ENCODE assay signal across 16 cellular contexts in the genomic region with DNA sequence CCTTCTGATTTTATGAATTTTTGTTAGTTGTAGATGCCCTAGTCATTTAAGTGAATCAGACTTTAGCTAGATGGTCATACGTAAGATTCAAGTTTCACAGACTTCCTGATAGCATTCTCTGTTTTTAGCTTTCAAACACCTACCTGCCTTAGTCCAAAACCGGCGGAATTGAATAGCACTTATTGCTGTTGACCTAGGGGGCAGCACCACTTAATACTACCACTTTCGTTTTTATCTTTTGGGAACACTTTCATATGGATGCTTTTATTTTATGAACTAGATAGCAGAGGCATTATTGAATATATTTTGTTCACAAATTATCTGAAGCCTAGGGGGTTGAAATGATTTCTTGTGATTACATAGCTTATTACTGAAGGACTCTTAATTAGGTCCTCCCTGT. TPM values are rescaled to one million over a fixed set of nuclear protein-coding genes. Genes with fewer than 3 reads are reported as not detected.
DNase-seq lines count a peak whose midpoint lies in the region; ATAC-seq and TF ChIP-seq lines count a peak whose summit lies in the region.
"Had no signal": no experiment of that assay in that cellular context is flagged by ENCODE, and none has a peak within 500 bp of the region (broad histone marks: within the 10 kb centered on the region; RNA-seq: fewer than 3 reads in every experiment).

No MANE protein-coding gene starts in this region.

- H3K4me2 ChIP-seq in KMS-11 (no peak overlapping the region), mammary epithelial cell (ENCODE audit: insufficient read depth, low read depth, low read length) (no peak overlapping the region), mesendoderm (ENCODE audit: low read length) (no peak overlapping the region)

- H3K9me3 ChIP-seq in mammary epithelial cell (replicated peaks; ENCODE audit: insufficient read depth, low read length) = no peaks in the 10 kb centered on the region
- H3K9me3 ChIP-seq: right atrium auricular region had no signal

- H3K36me3 ChIP-seq in KMS-11 (ENCODE audit: insufficient read depth) (peaks cover 6% of the 10 kb centered on the region; the same call in 1 of the 2 replicates), mammary epithelial cell (ENCODE audit: insufficient read depth, low read length) (peaks cover 22% of the 10 kb centered on the region), mesendoderm (ENCODE audit: control insufficient read depth, insufficient read depth, low read length) (peaks cover 3% of the 10 kb centered on the region)

- no peak overlapping the region for H4K8ac ChIP-seq in mesendoderm (ENCODE audit: low read depth, low read length)

- H4K20me1 ChIP-seq in KMS-11 (ENCODE audit: insufficient read depth) (no peaks in the 10 kb centered on the region), mammary epithelial cell (ENCODE audit: insufficient read depth, low read length) (no peaks in the 10 kb centered on the region)

- BruUV-seq in mammary epithelial cell (replicated peaks; lab: Mats Ljungman, UMichigan) = no TSS peak

- no peak overlapping the region for H3K4me3 ChIP-seq in KMS-11 (IDR thresholded peaks at IDR 0.05; ENCODE audit: insufficient read depth, low read depth, low read length)
- H3K4me3 ChIP-seq in mammary epithelial cell (replicated peaks in 1 of 3; ENCODE audit: insufficient read depth in 1 of 3, low read depth in 2 of 3, low read length in 3 of 3) = no peak overlapping the region
- no peak overlapping the region for H3K4me3 ChIP-seq in mesendoderm (ENCODE audit: low read length)
- H3K4me3 ChIP-seq: right atrium auricular region had no signal

- no peaks in the 10 kb centered on the region for H3K9me3 Mint-ChIP-seq in activated CD4-positive, alpha-beta T cell treated with anti-CD3 and anti-CD28 coated beads, Interleukin-2, amount 10 ng/mL, durations not matched to agents 7 days and 5 days
- H3K9me3 Mint-ChIP-seq in activated T-cell treated with anti-CD3 and anti-CD28 coated beads, Interleukin-2, amount 50 U/mL, for 72 hours = no peaks in the 10 kb centered on the region
- H3K9me3 Mint-ChIP-seq: naive thymus-derived CD4-positive, alpha-beta T cell; stimulated activated memory B cell treated with anti-CD40 and anti-IgM and Interleukin-4, amounts not matched to agents 10 μg/mL and 1 μg/mL and 100 μg/mL, for 72 hours had no signal

- no peak overlapping the region for H3K23ac ChIP-seq in mesendoderm (ENCODE audit: low read length)

- H2AFZ ChIP-seq in KMS-11 (ENCODE audit: low read depth) = no peak overlapping the region
- H2AFZ ChIP-seq in mammary epithelial cell (ENCODE audit: low read depth, low read length) = no peak overlapping the region

- no peaks in the 10 kb centered on the region for H3K27me3 Mint-ChIP-seq in activated CD4-positive, alpha-beta T cell treated with anti-CD3 and anti-CD28 coated beads, Interleukin-2, amount 10 ng/mL, durations not matched to agents 7 days and 5 days
- H3K27me3 Mint-ChIP-seq in activated T-cell treated with anti-CD3 and anti-CD28 coated beads, Interleukin-2, amount 50 U/mL, for 72 hours (ENCODE audit: low read depth) = no peaks in the 10 kb centered on the region
- H3K27me3 Mint-ChIP-seq: naive thymus-derived CD4-positive, alpha-beta T cell; stimulated activated memory B cell treated with anti-CD40 and anti-IgM and Interleukin-4, amounts not matched to agents 10 μg/mL and 1 μg/mL and 100 μg/mL, for 72 hours had no signal

- H3K27ac ChIP-seq in KMS-11 = no peak overlapping the region
- no peak overlapping the region for H3K27ac ChIP-seq in mammary epithelial cell (ENCODE audit: insufficient read depth, low read depth, low read length)
- no peak overlapping the region for H3K27ac ChIP-seq in mesendoderm (ENCODE audit: low read depth, low read length)
- H3K27ac ChIP-seq: right atrium auricular region had no signal

- 75% methylated on average over 4 of the region's 4 CpGs for WGBS in mammary epithelial cell (ENCODE audit: low coverage, missing lambda C conversion rate)
- no CpG with 5 or more reads among the region's 4 CpGs for WGBS in mesendoderm (ENCODE audit: extremely low coverage, insufficient coverage, low lambda C conversion rate)

- H3K79me2 ChIP-seq in KMS-11 (ENCODE audit: insufficient read depth, low read depth) = no peaks in the 10 kb centered on the region
- peaks cover 8% of the 10 kb centered on the region for H3K79me2 ChIP-seq in mammary epithelial cell (ENCODE audit: insufficient read depth, low read length)
- H3K79me2 ChIP-seq in mesendoderm (ENCODE audit: control insufficient read depth, insufficient read depth, low read length) = no peaks in the 10 kb centered on the region

- peaks cover 47% of the 10 kb centered on the region for H3K36me3 Mint-ChIP-seq in activated CD4-positive, alpha-beta T cell treated with anti-CD3 and anti-CD28 coated beads, Interleukin-2, amount 10 ng/mL, durations not matched to agents 7 days and 5 days (ENCODE audit: low read depth)
- H3K36me3 Mint-ChIP-seq in activated T-cell treated with anti-CD3 and anti-CD28 coated beads, Interleukin-2, amount 50 U/mL, for 72 hours (ENCODE audit: insufficient read depth in 2 of 2) = peaks cover 11 to 24% of the 10 kb centered on the region in 2 donors

- H3K79me1 ChIP-seq in mesendoderm (ENCODE audit: low read length) = no peaks in the 10 kb centered on the region

- no peaks in the 10 kb centered on the region for H3K27me3 ChIP-seq in KMS-11 (ENCODE audit: insufficient read depth, low read depth)
- no peaks in the 10 kb centered on the region for H3K27me3 ChIP-seq in mammary epithelial cell (ENCODE audit: insufficient read depth, low read length)
- H3K27me3 ChIP-seq in mesendoderm (ENCODE audit: insufficient read depth, low read length, poor library complexity) = no peaks in the 10 kb centered on the region
- H3K27me3 ChIP-seq: right atrium auricular region had no signal

- in situ Hi-C loops in mammary epithelial cell (cut with MboI; ENCODE audit: low sequenced_read_pairs in 2 of 2) = no loop called here

- no peak overlapping the region for H2BK15ac ChIP-seq in mesendoderm (replicated peaks; ENCODE audit: low read depth)

- dilution Hi-C loops in mammary epithelial cell (cut with HindIII; ENCODE audit: low sequenced_read_pairs) = no loop called here

- H3K9ac ChIP-seq in KMS-11 (no peak overlapping the region), mammary epithelial cell (ENCODE audit: insufficient read depth, low read length) (no peak overlapping the region), mesendoderm (ENCODE audit: low read length) (no peak overlapping the region)

- TF ChIP-seq CTCF in KMS-11 (conservative IDR thresholded peaks at IDR 0.05; ENCODE audit: low read depth, low read length) (peak; percentile 39; the same call in 1 of the 2 replicates), mammary epithelial cell (conservative IDR thresholded peaks at IDR 0.05 in 1 of 2, IDR thresholded peaks at IDR 0.05 in 1 of 2; ENCODE audit: extremely low read depth in 1 of 2, insufficient read depth in 1 of 2, low read depth in 1 of 2, low read length in 2 of 2) (peak; percentile 23 to 42)

- H3K4me3 Mint-ChIP-seq in activated CD4-positive, alpha-beta T cell treated with anti-CD3 and anti-CD28 coated beads, Interleukin-2, amount 10 ng/mL, durations not matched to agents 7 days and 5 days = no peak overlapping the region
- H3K4me3 Mint-ChIP-seq in activated T-cell treated with anti-CD3 and anti-CD28 coated beads, Interleukin-2, amount 50 U/mL, for 72 hours = no peak overlapping the region
- H3K4me3 Mint-ChIP-seq: naive thymus-derived CD4-positive, alpha-beta T cell; stimulated activated memory B cell treated with anti-CD40 and anti-IgM and Interleukin-4, amounts not matched to agents 10 μg/mL and 1 μg/mL and 100 μg/mL, for 72 hours had no signal

- H2BK5ac ChIP-seq in mesendoderm (ENCODE audit: low read length) = no peak overlapping the region

- H2AK5ac ChIP-seq in mesendoderm (ENCODE audit: low read length) = no peak overlapping the region

- no peak overlapping the region for H3K27ac Mint-ChIP-seq in activated CD4-positive, alpha-beta T cell treated with anti-CD3 and anti-CD28 coated beads, Interleukin-2, amount 10 ng/mL, durations not matched to agents 7 days and 5 days
- H3K27ac Mint-ChIP-seq in activated T-cell treated with anti-CD3 and anti-CD28 coated beads, Interleukin-2, amount 50 U/mL, for 72 hours = no peak overlapping the region
- H3K27ac Mint-ChIP-seq: stimulated activated memory B cell treated with anti-CD40 and anti-IgM and Interleukin-4, amounts not matched to agents 10 μg/mL and 1 μg/mL and 100 μg/mL, for 72 hours had no signal

- no peak for ATAC-seq in GM21786 (IDR thresholded peaks at IDR 0.05; ENCODE audit: unreplicated experiment)
- no peak for ATAC-seq in HG02642 (IDR thresholded peaks at IDR 0.05; ENCODE audit: poor library complexity, unreplicated experiment)
- ATAC-seq in activated T-cell treated with anti-CD3 and anti-CD28 coated beads, Interleukin-2, amount 50 U/mL, for 72 hours (replicated peaks in 1 of 2) = no peak
- ATAC-seq: naive thymus-derived CD4-positive, alpha-beta T cell; stimulated activated memory B cell treated with anti-CD40 and anti-IgM and Interleukin-4, amounts not matched to agents 10 μg/mL and 1 μg/mL and 100 μg/mL, for 72 hours had no signal

- no peak overlapping the region for H3K56ac ChIP-seq in mesendoderm (ENCODE audit: low read length)

- H3K18ac ChIP-seq in mesendoderm (ENCODE audit: low read length) = no peak overlapping the region

- DNase-seq in D341Med (ENCODE audit: low spot score) = peak; percentile 42
- DNase-seq in mammary epithelial cell = no peak
- DNase-seq in mesendoderm = peak; percentile 17
- no peak for DNase-seq in activated CD4-positive, alpha-beta T cell treated with anti-CD3 and anti-CD28 coated beads, Interleukin-2, amount 10 ng/mL, durations not matched to agents 7 days and 5 days
- no peak for DNase-seq in activated T-cell treated with anti-CD3 and anti-CD28 coated beads, Interleukin-2, amount 50 U/mL, for 72 hours
- DNase-seq: activated naive CD4-positive, alpha-beta T cell treated with anti-CD3 and anti-CD28 coated beads, Interleukin-2, amount 50 U/mL, for 16 hours; central memory CD4-positive, alpha-beta T cell; GF-D8; naive thymus-derived CD4-positive, alpha-beta T cell; NK-92 treated with Interleukin-12 subunit alpha and Interleukin-12 subunit beta, amount 100 ng/mL, for 24 hours; stimulated activated CD4-positive, alpha-beta T cell treated with anti-CD3 and anti-CD28 coated beads, Interleukin-4, amount 100 ng/mL, for 24 hours had no signal

- peaks cover 8% of the 10 kb centered on the region for H3K4me1 Mint-ChIP-seq in activated CD4-positive, alpha-beta T cell treated with anti-CD3 and anti-CD28 coated beads, Interleukin-2, amount 10 ng/mL, durations not matched to agents 7 days and 5 days
- no peaks in the 10 kb centered on the region for H3K4me1 Mint-ChIP-seq in activated T-cell treated with anti-CD3 and anti-CD28 coated beads, Interleukin-2, amount 50 U/mL, for 72 hours (ENCODE audit: low read depth)

- no peak overlapping the region for H2BK120ac ChIP-seq in mesendoderm (ENCODE audit: low read depth, low read length)

- intact Hi-C loops in mammary epithelial cell (cut with micrococcal nuclease) = no loop called here

- H3K4me1 ChIP-seq in KMS-11 (ENCODE audit: low read depth, poor library complexity, severe bottlenecking) (peaks cover 27% of the 10 kb centered on the region), mammary epithelial cell (ENCODE audit: insufficient read depth, low read length) (no peaks in the 10 kb centered on the region), mesendoderm (ENCODE audit: control insufficient read depth, low read depth, low read length) (no peaks in the 10 kb centered on the region)
- H3K4me1 ChIP-seq: right atrium auricular region had no signal

- POLR2A ChIA-PET in activated CD4-positive, alpha-beta T cell treated with anti-CD3 and anti-CD28 coated beads, Interleukin-2, amount 10 ng/mL, durations not matched to agents 7 days and 5 days (lab: Charles Lee) = interaction anchor here (0.6 kb wide), 1 partner anchor 56 kb away, joined by 3 read pairs; no protein-coding TSS in a partner anchor

- CTCF ChIA-PET in mammary epithelial cell (lab: Charles Lee; ENCODE audit: low non-redundant PET) = no interaction called here
- CTCF ChIA-PET in activated CD4-positive, alpha-beta T cell treated with anti-CD3 and anti-CD28 coated beads, Interleukin-2, amount 10 ng/mL, durations not matched to agents 7 days and 5 days (lab: Charles Lee) = interaction anchor here (0.6 to 1.5 kb wide), 4 partner anchors 8 to 53 kb away, joined by 3 to 5 read pairs (median 4); no protein-coding TSS in a partner anchor

- no peak overlapping the region for H4K5ac ChIP-seq in mesendoderm (ENCODE audit: low read length)

- no peak overlapping the region for H3K4ac ChIP-seq in mesendoderm (ENCODE audit: low read depth, low read length)

RNA-seq across cellular contexts. Expression of a gene that starts 31.5 kb away (rescaled TPM):
- 10 to 100 TPM; 10.3 to 19.1 TPM for total RNA-seq in mammary epithelial cell
- polyA plus RNA-seq in mammary epithelial cell = 10.3 TPM
- polyA minus RNA-seq in mammary epithelial cell = 37.5 TPM
- polyA plus RNA-seq in mesendoderm (2013, experiment 1 of 2) = 18.4 TPM
- polyA plus RNA-seq in mesendoderm (2013, experiment 2 of 2) = 17.6 TPM
- total RNA-seq in activated CD4-positive, alpha-beta T cell treated with anti-CD3 and anti-CD28 coated beads, Interleukin-2, amount 10 ng/mL, durations not matched to agents 7 days and 5 days = 10 to 100 TPM; 40.9 to 45.0 TPM
- total RNA-seq in activated T-cell treated with anti-CD3 and anti-CD28 coated beads, Interleukin-2, amount 50 U/mL, for 72 hours = 10 to 100 TPM; 39.4 to 42.3 TPM

RNA-seq across cellular contexts. Expression of a gene that starts 31.5 kb away (rescaled TPM):
- 100 to 1,000 TPM in 1 of 2 donors, 10 to 100 TPM in 1; 74.3 to 121 TPM for total RNA-seq in mammary epithelial cell
- 54.9 TPM for polyA plus RNA-seq in mammary epithelial cell
- 338 TPM for polyA minus RNA-seq in mammary epithelial cell
- 35.5 TPM for polyA plus RNA-seq in mesendoderm (2013, experiment 1 of 2)
- polyA plus RNA-seq in mesendoderm (2013, experiment 2 of 2) = 34.5 TPM
- 10 to 100 TPM; 38.7 TPM for total RNA-seq in activated CD4-positive, alpha-beta T cell treated with anti-CD3 and anti-CD28 coated beads, Interleukin-2, amount 10 ng/mL, durations not matched to agents 7 days and 5 days
- total RNA-seq in activated T-cell treated with anti-CD3 and anti-CD28 coated beads, Interleukin-2, amount 50 U/mL, for 72 hours = 10 to 100 TPM; 53.2 to 53.3 TPM

RNA-seq across cellular contexts. Expression of a gene that starts 51.5 kb away (rescaled TPM):
- total RNA-seq in mammary epithelial cell = 100 to 1,000 TPM; 121 to 148 TPM
- polyA plus RNA-seq in mammary epithelial cell = 132 TPM
- 69.3 TPM for polyA minus RNA-seq in mammary epithelial cell
- polyA plus RNA-seq in mesendoderm (2013, experiment 1 of 2) = 15.9 TPM
- 15.9 TPM for polyA plus RNA-seq in mesendoderm (2013, experiment 2 of 2)
- total RNA-seq in activated CD4-positive, alpha-beta T cell treated with anti-CD3 and anti-CD28 coated beads, Interleukin-2, amount 10 ng/mL, durations not matched to agents 7 days and 5 days = 10 to 100 TPM in 1 of 2 experiments, 1 to 10 TPM in 1; 9.3 to 11.0 TPM
- total RNA-seq in activated T-cell treated with anti-CD3 and anti-CD28 coated beads, Interleukin-2, amount 50 U/mL, for 72 hours = 10 to 100 TPM; 11.2 to 13.8 TPM

Comparison
In these comparisons a context has a peak if more than half of its experiments do, and no peak if none do; other contexts are left out.
1. DNase-seq: peak in D341Med (single experiment) and mesendoderm (single experiment); none in mammary epithelial cell (single experiment), activated CD4-positive, alpha-beta T cell treated with anti-CD3 and anti-CD28 coated beads, Interleukin-2, amount 10 ng/mL, durations not matched to agents 7 days and 5 days (single experiment) and activated T-cell treated with anti-CD3 and anti-CD28 coated beads, Interleukin-2, amount 50 U/mL, for 72 hours (0 of 2).
2. RNA of a gene that starts 51.5 kb away (total RNA-seq): 121 to 148 TPM in mammary epithelial cell; 11.2 to 13.8 TPM in activated T-cell treated with anti-CD3 and anti-CD28 coated beads, Interleukin-2, amount 50 U/mL, for 72 hours and 9.3 to 11.0 TPM in activated CD4-positive, alpha-beta T cell treated with anti-CD3 and anti-CD28 coated beads, Interleukin-2, amount 10 ng/mL, durations not matched to agents 7 days and 5 days; every median in the first group is over 4 times any median in the second.